Comparison of ENCODE assay signal across 13 cellular contexts in genomic region chr3:12180218-12180617, GRCh38. TPM values are rescaled to one million over a fixed set of nuclear protein-coding genes. Genes with fewer than 3 reads are reported as not detected.
DNase-seq lines count a peak whose midpoint lies in the region; TF ChIP-seq lines count a peak whose summit lies in the region.
"Had no signal": no experiment of that assay in that cellular context is flagged by ENCODE, and none has a peak within 500 bp of the region (broad histone marks: within the 10 kb centered on the region; RNA-seq: fewer than 3 reads in every experiment).

No MANE protein-coding gene starts in this region.

- TF ChIP-seq CTCF in fibroblast of pulmonary artery (IDR thresholded peaks at IDR 0.05; ENCODE audit: low read length, missing control alignments) (no peak), retinal pigment epithelial cell (conservative IDR thresholded peaks at IDR 0.05; ENCODE audit: low read depth, low read length) (no peak), endodermal cell (conservative IDR thresholded peaks at IDR 0.05) (no peak)

- H3K4me3 ChIP-seq in fibroblast of pulmonary artery (replicated peaks; ENCODE audit: low read depth, low read length) (no peak overlapping the region), retinal pigment epithelial cell (ENCODE audit: low read length) (no peak overlapping the region), endodermal cell (ENCODE audit: low read length) (no peak overlapping the region)
- H3K4me3 ChIP-seq: esophagus squamous epithelium had no signal

- 80 to 87% methylated on average over 2 to 6 of the region's 6 CpGs for WGBS in endodermal cell (ENCODE audit: insufficient coverage in 1 of 2, insufficient read length in 1 of 2), 2 experiments

- no peak overlapping the region for H3K27ac ChIP-seq in endodermal cell (ENCODE audit: low read depth, low read length)

- H3K36me3 ChIP-seq in endodermal cell (ENCODE audit: control insufficient read depth, insufficient read depth, low read length) = no peaks in the 10 kb centered on the region
- H3K36me3 ChIP-seq: esophagus squamous epithelium had no signal

- no peaks in the 10 kb centered on the region for H3K4me1 Mint-ChIP-seq in endodermal cell
- H3K4me1 Mint-ChIP-seq: neural crest cell had no signal

- H3K9me3 ChIP-seq in endodermal cell (ENCODE audit: control insufficient read depth, low read length) = no peaks in the 10 kb centered on the region
- H3K9me3 ChIP-seq: esophagus squamous epithelium had no signal

- H3K27me3 ChIP-seq in endodermal cell (ENCODE audit: control insufficient read depth, insufficient read depth, low read length, poor library complexity, severe bottlenecking) = no peaks in the 10 kb centered on the region
- H3K27me3 ChIP-seq: esophagus squamous epithelium had no signal

- H3K9me3 Mint-ChIP-seq in endodermal cell = no peaks in the 10 kb centered on the region
- H3K9me3 Mint-ChIP-seq: neural crest cell had no signal

- H3K9ac ChIP-seq in endodermal cell (ENCODE audit: extremely low read depth, low read length, poor library complexity, severe bottlenecking) = no peak overlapping the region

- peak; percentile 60 for DNase-seq in GM03348 (ENCODE audit: low spot score)
- peak; percentile 25 for DNase-seq in SW480 (ENCODE audit: low spot score)
- peak; percentile 88 for DNase-seq in fibroblast of pulmonary artery (ENCODE audit: low read depth)
- DNase-seq in retinal pigment epithelial cell (ENCODE audit: low read depth) = peak; percentile 84
- DNase-seq in endodermal cell = no peak
- DNase-seq in NCI-H345 (lab: John Stamatoyannopoulos, UW) = no peak
- no peak for DNase-seq in NCI-H2107 treated with DMSO at 0.1 percent for 48 hours (lab: John Stamatoyannopoulos, UW; ENCODE audit: unreplicated experiment)
- DNase-seq in COLO829 (ENCODE audit: low spot score) = no peak
- DNase-seq: activated effector memory CD4-positive, alpha-beta T cell treated with Interleukin-2 at 50 U/mL for 16 hours; esophagus squamous epithelium; NCI-H1436 had no signal

- no peak overlapping the region for H3K27ac Mint-ChIP-seq in endodermal cell

- H3K4me1 ChIP-seq in endodermal cell (ENCODE audit: control insufficient read depth, insufficient read depth, low read length) = no peaks in the 10 kb centered on the region

- no peak overlapping the region for H3K4me3 Mint-ChIP-seq in endodermal cell
- H3K4me3 Mint-ChIP-seq: neural crest cell had no signal

- H3K27me3 Mint-ChIP-seq in endodermal cell (ENCODE audit: insufficient read depth) = no peaks in the 10 kb centered on the region

- H3K36me3 Mint-ChIP-seq in endodermal cell (ENCODE audit: low read depth) = no peaks in the 10 kb centered on the region

RNA-seq across cellular contexts. Expression of gene TIMP4, which starts 21.5 kb away (rescaled TPM):
- 1 to 10 TPM in 1 of 2 donors, not detected in 1; 4.4 TPM for total RNA-seq in endodermal cell
- 2.7 TPM for polyA plus RNA-seq in endodermal cell (2013, experiment 1 of 2)
- polyA plus RNA-seq in endodermal cell (2013, experiment 2 of 2) = 2.9 TPM
- total RNA-seq: T-helper 1 cell treated with Interleukin-12 subunit alpha and Interleukin-12 subunit beta and Interleukin-4 antibody, amounts not matched to agents 30 ng/mL and 1 ng/mL, for 36 hours had no signal

Comparison
In these comparisons a context has a peak if more than half of its experiments do, and no peak if none do; other contexts are left out.
1. DNase-seq: peak in GM03348 (single experiment), SW480 (single experiment), fibroblast of pulmonary artery (single experiment) and retinal pigment epithelial cell (single experiment); none in endodermal cell (single experiment), NCI-H345 (single experiment), NCI-H2107 treated with DMSO at 0.1 percent for 48 hours (single experiment) and COLO829 (single experiment).